8 cellular contexts compared by ENCODE assay signal in genomic region chr12:14364583-14365271, GRCh38. TPM values are rescaled to one million over a fixed set of nuclear protein-coding genes. Genes with fewer than 3 reads are reported as not detected.
A peak's percentile ranks its signal among the peaks of the same experiment; 100 is the strongest.
DNase-seq lines count a peak whose midpoint lies in the region; ATAC-seq and TF ChIP-seq lines count a peak whose summit lies in the region.

No MANE protein-coding gene starts in this region.

- no peak for DNase-seq in CD4-positive, CD25-positive, alpha-beta regulatory T cell
- no peak for DNase-seq in osteoblast (ENCODE audit: insufficient read length, low spot score, missing footprints)
- no peak for DNase-seq in SK-N-DZ (ENCODE audit: low spot score)
- DNase-seq in ecto neural progenitor cell (ENCODE audit: low spot score): no peak
- DNase-seq in NCI-H748 (lab: John Stamatoyannopoulos, UW; ENCODE audit: unreplicated experiment): no peak

- no peaks in the 10 kb centered on the region for H3K9me3 ChIP-seq in CD4-positive, CD25-positive, alpha-beta regulatory T cell (ENCODE audit: control insufficient read depth in 2 of 2, low read length in 2 of 2)
- H3K9me3 ChIP-seq in OCI-LY3 (ENCODE audit: insufficient read depth, low read length) (no peaks in the 10 kb centered on the region), endocrine pancreas (ENCODE audit: control insufficient read depth, low read length) (no peaks in the 10 kb centered on the region), osteoblast (ENCODE audit: low read depth, low read length) (no peaks in the 10 kb centered on the region)

- H3K36me3 ChIP-seq in CD4-positive, CD25-positive, alpha-beta regulatory T cell (ENCODE audit: control insufficient read depth, insufficient read depth, low read length): peaks cover 3% of the 10 kb centered on the region
- H3K36me3 ChIP-seq in OCI-LY3 (replicated peaks; ENCODE audit: low read depth, low read length) (peaks cover 26% of the 10 kb centered on the region), endocrine pancreas (ENCODE audit: control insufficient read depth, insufficient read depth, low read length) (no peaks in the 10 kb centered on the region), osteoblast (ENCODE audit: insufficient read depth, low read length) (no peaks in the 10 kb centered on the region)

- H3K27me3 Mint-ChIP-seq in CD4-positive, CD25-positive, alpha-beta regulatory T cell: peaks cover 16% of the 10 kb centered on the region

- H3K4me3 ChIP-seq in CD4-positive, CD25-positive, alpha-beta regulatory T cell (ENCODE audit: low read depth, low read length): peak overlapping the region; percentile 95
- peak overlapping the region; percentile 77 for H3K4me3 ChIP-seq in OCI-LY3 (ENCODE audit: low read length)
- H3K4me3 ChIP-seq in endocrine pancreas (ENCODE audit: control insufficient read depth, insufficient read depth, low read length): peak overlapping the region; percentile 90
- H3K4me3 ChIP-seq in osteoblast (ENCODE audit: insufficient read depth, low read length): peak overlapping the region; percentile 84

- no peak for TF ChIP-seq CTCF in OCI-LY3 (IDR thresholded peaks at IDR 0.05; ENCODE audit: low read depth, low read length)
- no peak for TF ChIP-seq CTCF in osteoblast (IDR thresholded peaks at IDR 0.05; ENCODE audit: extremely low read depth, low read depth, low read length)

- H3K4me2 ChIP-seq in OCI-LY3 (ENCODE audit: low read length) (peak overlapping the region; percentile 65), osteoblast (ENCODE audit: insufficient read depth, low read length) (peak overlapping the region; percentile 84)

- H4K20me1 ChIP-seq in OCI-LY3 (ENCODE audit: insufficient read depth, low read length) (no peaks in the 10 kb centered on the region), osteoblast (ENCODE audit: insufficient read depth, low read length) (no peaks in the 10 kb centered on the region)

- no peaks in the 10 kb centered on the region for H3K27me3 ChIP-seq in CD4-positive, CD25-positive, alpha-beta regulatory T cell (ENCODE audit: control insufficient read depth, insufficient read depth, low read length)
- H3K27me3 ChIP-seq in OCI-LY3 (ENCODE audit: low read depth, low read length) (no peaks in the 10 kb centered on the region), endocrine pancreas (ENCODE audit: control insufficient read depth, insufficient read depth, low read length) (no peaks in the 10 kb centered on the region), osteoblast (ENCODE audit: insufficient read depth, low read length) (no peaks in the 10 kb centered on the region)

- H3K9ac ChIP-seq in OCI-LY3 (ENCODE audit: low read length) (peak overlapping the region; percentile 81), endocrine pancreas (ENCODE audit: control insufficient read depth, insufficient read depth, low read length) (no peak overlapping the region)

- H3K27ac ChIP-seq in CD4-positive, CD25-positive, alpha-beta regulatory T cell (ENCODE audit: insufficient read depth, low read length, poor library complexity, severe bottlenecking): peak overlapping the region; percentile 93
- peak overlapping the region; percentile 95 for H3K27ac ChIP-seq in OCI-LY3 (ENCODE audit: low read length)
- peak overlapping the region; percentile 90 for H3K27ac ChIP-seq in osteoblast (ENCODE audit: low read depth, low read length)

- peaks cover 15 to 46% (median 27%) of the 10 kb centered on the region in 4 donors for H3K4me1 Mint-ChIP-seq in CD4-positive, CD25-positive, alpha-beta regulatory T cell

- H3K4me1 ChIP-seq in CD4-positive, CD25-positive, alpha-beta regulatory T cell (ENCODE audit: control insufficient read depth, insufficient read depth, low read length, poor library complexity, severe bottlenecking): peaks cover 24% of the 10 kb centered on the region
- H3K4me1 ChIP-seq in OCI-LY3 (ENCODE audit: low read length) (peaks cover 39% of the 10 kb centered on the region), endocrine pancreas (ENCODE audit: control insufficient read depth, insufficient read depth, low read length) (no peaks in the 10 kb centered on the region), osteoblast (ENCODE audit: insufficient read depth, low read length) (peaks cover 14% of the 10 kb centered on the region)

- peaks cover 9% of the 10 kb centered on the region for H3K36me3 Mint-ChIP-seq in CD4-positive, CD25-positive, alpha-beta regulatory T cell

- peak overlapping the region; percentile 88 to 99 (median 92) for H3K4me3 Mint-ChIP-seq in CD4-positive, CD25-positive, alpha-beta regulatory T cell

- peak overlapping the region; percentile 94 to 96 (median 94) for H3K27ac Mint-ChIP-seq in CD4-positive, CD25-positive, alpha-beta regulatory T cell

- H3K79me2 ChIP-seq in OCI-LY3 (ENCODE audit: low read length) (peaks cover 37% of the 10 kb centered on the region), osteoblast (ENCODE audit: insufficient read depth, low read length) (peaks cover 38% of the 10 kb centered on the region)

- no peak overlapping the region for H2AFZ ChIP-seq in OCI-LY3 (ENCODE audit: low read depth, low read length)
- peak overlapping the region; percentile 75 for H2AFZ ChIP-seq in osteoblast (ENCODE audit: low read length)

- H3K9me3 Mint-ChIP-seq in CD4-positive, CD25-positive, alpha-beta regulatory T cell: peaks cover 0 to 3% (median 0%) of the 10 kb centered on the region in 7 donors

- no peak for ATAC-seq in CD4-positive, CD25-positive, alpha-beta regulatory T cell (ENCODE audit: low read depth in 2 of 2)
- no peak for ATAC-seq in GM19455 (IDR thresholded peaks at IDR 0.05; ENCODE audit: unreplicated experiment)

RNA-seq across cellular contexts. Expression of gene ATF7IP, which starts 0.8 kb away (rescaled TPM):
- 175 TPM for total RNA-seq in CD4-positive, CD25-positive, alpha-beta regulatory T cell
- 100 to 1,000 TPM in 2 of 4 donors, 10 to 100 TPM in 2; 83.9 to 116 (median 95.0) TPM for polyA plus RNA-seq in CD4-positive, CD25-positive, alpha-beta regulatory T cell
- 29.3 and 32.7 TPM in 2 replicates for total RNA-seq in osteoblast
- 25.8 and 25.9 TPM in 2 replicates for polyA plus RNA-seq in SK-N-DZ (2014; cell fraction: cytosol; rRNA removed)
- polyA plus RNA-seq in SK-N-DZ (2014; cell fraction: nucleus; rRNA removed): 12.0 and 18.1 TPM in 2 replicates
